Comparison of ENCODE assay signal across 12 cellular contexts in the genomic region with DNA sequence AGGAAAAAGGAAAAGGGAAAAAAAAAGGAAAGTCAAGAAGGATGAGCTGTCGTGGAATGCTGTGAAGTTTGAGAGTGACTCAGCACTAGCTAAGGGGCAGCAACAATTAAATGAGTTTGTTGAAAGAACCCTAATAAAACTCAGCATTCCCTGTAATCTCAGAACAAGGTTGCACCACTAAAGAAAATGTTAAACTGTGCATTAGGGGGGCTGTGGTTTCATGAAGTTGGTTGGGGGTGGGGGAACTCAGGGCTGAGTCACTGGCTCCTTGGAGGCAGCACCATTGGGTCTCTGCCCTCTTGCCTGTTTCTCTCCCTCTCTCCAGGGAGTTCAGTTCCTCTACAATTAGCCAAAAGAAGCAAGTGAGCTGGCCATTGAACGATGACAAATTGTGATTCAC.
DNase-seq lines count a peak whose midpoint lies in the region; ATAC-seq and TF ChIP-seq lines count a peak whose summit lies in the region.
"Had no signal": no experiment of that assay in that cellular context is flagged by ENCODE, and none has a peak within 500 bp of the region (broad histone marks: within the 10 kb centered on the region; RNA-seq: fewer than 3 reads in every experiment).

No MANE protein-coding gene starts in this region.

- TF ChIP-seq CTCF in right atrium auricular region (IDR thresholded peaks at IDR 0.05) = no peak

- H3K27ac ChIP-seq in right atrium auricular region (peak overlapping the region in 1 of 2 donors; percentile 50), aorta (ENCODE audit: low read depth in 1 of 2, low read length in 2 of 2) (peak overlapping the region; percentile 42 to 76)
- H3K27ac ChIP-seq: colonic mucosa had no signal

- H3K4me1 ChIP-seq in right atrium auricular region (peaks cover 0 to 4% of the 10 kb centered on the region in 2 donors), aorta (ENCODE audit: control insufficient read depth in 1 of 2, insufficient read depth in 2 of 2, low read length in 2 of 2) (peaks cover 8% of the 10 kb centered on the region in 2 donors)
- H3K4me1 ChIP-seq: colonic mucosa had no signal

- H3K9me3 ChIP-seq in right atrium auricular region (peaks cover 0 to 4% of the 10 kb centered on the region in 2 donors), aorta (ENCODE audit: control insufficient read depth, low read length) (peaks cover 2% of the 10 kb centered on the region)
- H3K9me3 ChIP-seq: colonic mucosa had no signal

- intact Hi-C loops in Right ventricle myocardium inferior (cut with DNase I) = loop anchor here (10.0 kb wide), 1 partner anchor 46 kb away; no protein-coding TSS in a partner anchor
- intact Hi-C loops in aorta (cut with DNase I) = no loop called here

- no peak overlapping the region for H3K4me3 ChIP-seq in right atrium auricular region
- peak overlapping the region in 1 of 2 donors; percentile 48 for H3K4me3 ChIP-seq in aorta (ENCODE audit: low read length in 2 of 2)
- H3K4me3 ChIP-seq: colonic mucosa had no signal

- 3 to 4% methylated on average over 2 of the region's 2 CpGs for WGBS in aorta, 2 donors

- no peaks in the 10 kb centered on the region for H3K36me3 ChIP-seq in right atrium auricular region
- H3K36me3 ChIP-seq in aorta (ENCODE audit: control insufficient read depth in 1 of 2, insufficient read depth in 2 of 2, low read length in 1 of 2) = peaks cover 0 to 7% of the 10 kb centered on the region in 2 donors
- H3K36me3 ChIP-seq: colonic mucosa had no signal

- ATAC-seq in Right ventricle myocardium inferior (peak; percentile 50), aorta (ENCODE audit: low FRiP score) (peak; percentile 71), HG03457 (IDR thresholded peaks at IDR 0.05; ENCODE audit: unreplicated experiment) (no peak), HG03025 (IDR thresholded peaks at IDR 0.05; ENCODE audit: low FRiP score, unreplicated experiment) (no peak)
- ATAC-seq: activated CD8-positive, alpha-beta T cell treated with anti-CD3 and anti-CD28 coated beads for 36 hours had no signal

- DNase-seq in Right ventricle myocardium inferior (ENCODE audit: missing footprints) (no peak), right atrium auricular region (ENCODE audit: low spot score) (no peak), brain pericyte (ENCODE audit: low read depth, low spot score) (peak; percentile 66), islet precursor cell (peak; percentile 90), aorta (peak; percentile 81 to 84), activated gamma-delta T cell (lab: John Stamatoyannopoulos, UW) (no peak)
- DNase-seq: 8988T; activated CD8-positive, alpha-beta T cell treated with anti-CD3 and anti-CD28 coated beads for 36 hours; colonic mucosa; stimulated activated CD4-positive, alpha-beta T cell treated with anti-CD3 and anti-CD28 coated beads, Interleukin-4, amount 100 ng/mL, for 4 hours had no signal

- no peaks in the 10 kb centered on the region for H3K27me3 ChIP-seq in right atrium auricular region
- H3K27me3 ChIP-seq in aorta (ENCODE audit: control insufficient read depth in 1 of 2, insufficient read depth in 2 of 2, low read length in 1 of 2) = no peaks in the 10 kb centered on the region
- H3K27me3 ChIP-seq: colonic mucosa had no signal

Comparison
In these comparisons a context has a peak if more than half of its experiments do, and no peak if none do; other contexts are left out.
1. ATAC-seq: peak in Right ventricle myocardium inferior (single experiment) and aorta (single experiment); none in HG03457 (single experiment) and HG03025 (single experiment).
2. DNase-seq: peak in brain pericyte (single experiment), islet precursor cell (single experiment) and aorta (2 of 2); none in Right ventricle myocardium inferior (single experiment), right atrium auricular region (single experiment) and activated gamma-delta T cell (single experiment).